In genomic region chr1:96076589-96076988, GRCh38 we compare ENCODE assay signal across 19 cellular contexts.
A peak's percentile ranks its signal among the peaks of the same experiment; 100 is the strongest.
DNase-seq lines count a peak whose midpoint lies in the region; ATAC-seq, FAIRE-seq and TF ChIP-seq lines count a peak whose summit lies in the region.
"Had no signal": no experiment of that assay in that cellular context is flagged by ENCODE, and none has a peak within 500 bp of the region (broad histone marks: within the 10 kb centered on the region; RNA-seq: fewer than 3 reads in every experiment).

No MANE protein-coding gene starts in this region.

- no peak for ATAC-seq in HG02840 (IDR thresholded peaks at IDR 0.05; ENCODE audit: low FRiP score, unreplicated experiment)
- ATAC-seq: K562 had no signal

- no peak for TF ChIP-seq CTCF in epithelial cell of esophagus (IDR thresholded peaks at IDR 0.05; ENCODE audit: insufficient read depth, low read depth, low read length, missing control alignments)

- H3K4me3 ChIP-seq in epithelial cell of esophagus (ENCODE audit: low read length), result no peak overlapping the region
- H3K4me3 ChIP-seq: HAP-1, K562 had no signal

- DNase-seq in HPDE6-E6E7 (ENCODE audit: extremely low spot score) (peak; percentile 46), RCC 7860 (ENCODE audit: low spot score) (peak; percentile 23), epithelial cell of esophagus (ENCODE audit: low read depth) (peak; percentile 76), iris pigment epithelial cell (ENCODE audit: low read depth) (peak; percentile 2), GM03348 (ENCODE audit: low spot score) (no peak)
- DNase-seq in activated CD8-positive, alpha-beta memory T cell treated with anti-CD3 and anti-CD28 coated beads for 24 hours, result no peak
- DNase-seq: ACHN; C1 segment of cervical spinal cord; CD8-positive, alpha-beta memory T cell; DMS79; NCI-H1694 treated with DMSO at 0.1 percent for 48 hours; NCI-H2107; NCI-H2227 treated with DMSO at 0.1 percent for 48 hours; NCI-H524; NCI-H82; OCI-M1 had no signal

- FAIRE-seq in RCC 7860 (lab: Jason Lieb, UNC), result no peak
- FAIRE-seq: K562 had no signal

Comparison
In these comparisons a context has a peak if more than half of its experiments do, and no peak if none do; other contexts are left out.
1. DNase-seq: peak in HPDE6-E6E7 (single experiment), RCC 7860 (single experiment), epithelial cell of esophagus (single experiment) and iris pigment epithelial cell (single experiment); none in GM03348 (single experiment) and activated CD8-positive, alpha-beta memory T cell treated with anti-CD3 and anti-CD28 coated beads for 24 hours (single experiment).